In the genomic region with DNA sequence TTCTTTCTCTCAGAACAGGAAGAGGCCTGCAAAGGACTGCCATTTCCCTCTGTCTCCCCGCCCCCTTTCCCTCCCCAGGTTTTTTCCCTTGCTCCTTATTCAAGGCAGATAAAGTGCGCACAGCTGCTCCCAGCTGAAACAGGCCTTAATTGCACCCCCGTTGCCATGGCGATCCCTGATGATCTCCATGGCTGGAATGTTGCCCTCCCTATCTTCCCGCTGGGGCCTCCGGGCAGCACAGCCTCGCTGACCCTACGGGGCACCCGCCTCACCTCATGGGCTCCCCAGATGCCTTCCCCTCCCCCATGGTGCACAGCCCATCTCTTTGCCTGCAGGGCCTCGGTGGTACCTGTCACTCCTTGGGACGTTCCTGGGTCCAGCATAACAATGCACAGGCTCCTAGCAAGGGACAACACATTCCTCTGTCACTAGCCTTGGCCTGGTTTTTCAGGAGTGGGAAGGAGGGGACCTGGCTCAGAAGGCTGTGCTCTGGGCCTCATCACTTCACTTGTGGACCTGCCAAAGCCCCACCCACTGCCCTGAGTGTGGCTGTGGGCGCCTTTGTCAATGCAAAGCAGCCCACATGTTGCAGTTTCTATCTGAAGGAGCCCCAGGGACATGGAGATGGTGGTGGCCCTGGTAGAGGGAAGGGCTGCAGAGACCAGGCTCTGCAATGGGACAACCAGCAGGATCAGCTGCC, we compare ENCODE assay signal across 12 cellular contexts.
DNase-seq lines count a peak whose midpoint lies in the region; ATAC-seq and TF ChIP-seq lines count a peak whose summit lies in the region.
"Had no signal": no experiment of that assay in that cellular context is flagged by ENCODE, and none has a peak within 500 bp of the region (broad histone marks: within the 10 kb centered on the region; RNA-seq: fewer than 3 reads in every experiment).

No MANE protein-coding gene starts in this region.

- H3K4me2 ChIP-seq in H9 (ENCODE audit: insufficient read depth, insufficient read length, low read length) = peak overlapping the region; percentile 3

- H2BK20ac ChIP-seq in H9 (ENCODE audit: low read depth, low read length, poor library complexity, severe bottlenecking) = no peak overlapping the region

- H3K27ac ChIP-seq in H9 (ENCODE audit: insufficient read length, low read depth, low read length) = no peak overlapping the region
- H3K27ac ChIP-seq in colonic mucosa = no peak overlapping the region
- H3K27ac ChIP-seq: foreskin keratinocyte had no signal

- DNase-seq in H9 (peak; percentile 78), NCI-H2081 (lab: John Stamatoyannopoulos, UW) (peak; percentile 77 to 91), colonic mucosa (peak; percentile 25), neural crest cell (ENCODE audit: low read depth, low spot score) (peak; percentile 42), NCI-H128 (lab: John Stamatoyannopoulos, UW; ENCODE audit: unreplicated experiment) (no peak), globus pallidus (ENCODE audit: low spot score) (no peak), G401 (ENCODE audit: low spot score) (no peak)
- DNase-seq: foreskin keratinocyte; NK-92 treated with Interleukin-12 subunit alpha and Interleukin-12 subunit beta, amount 100 ng/mL, for 24 hours; stimulated activated CD4-positive, alpha-beta T cell treated with anti-CD3 and anti-CD28 coated beads, Interleukin-2, amount 100 ng/mL, for 48 hours; T1000 had no signal

- no peak overlapping the region for H2BK5ac ChIP-seq in H9 (ENCODE audit: insufficient read length, low read length)

- H2AK5ac ChIP-seq in H9 (ENCODE audit: insufficient read length, low read length) = no peak overlapping the region

- H2BK120ac ChIP-seq in H9 (ENCODE audit: low read depth, low read length, poor library complexity, severe bottlenecking) = no peak overlapping the region

- no peak for TF ChIP-seq POLR2A in GM18505 (IDR thresholded peaks at IDR 0.05; ENCODE audit: borderline replicate concordance, extremely low read depth, insufficient read depth, insufficient read length)

- H3K27me3 Mint-ChIP-seq in H9 (ENCODE audit: low read depth) (peaks cover 10% of the 10 kb centered on the region), neural crest cell (ENCODE audit: low read depth) (no peaks in the 10 kb centered on the region)

- H3K23me2 ChIP-seq in H9 (ENCODE audit: insufficient read length, low read depth, low read length, poor library complexity, severe bottlenecking) = no peaks in the 10 kb centered on the region

- no peak overlapping the region for H4K5ac ChIP-seq in H9 (ENCODE audit: insufficient read length, low read depth, low read length)

- no peak overlapping the region for H3K23ac ChIP-seq in H9 (ENCODE audit: insufficient read length, low read depth, low read length)

- H3K79me2 ChIP-seq in H9 (ENCODE audit: insufficient read depth, low read length) = no peaks in the 10 kb centered on the region

- no peak overlapping the region for H4K91ac ChIP-seq in H9 (ENCODE audit: insufficient read length, low read depth, low read length)

- no peaks in the 10 kb centered on the region for H4K20me1 ChIP-seq in H9 (ENCODE audit: control insufficient read depth, insufficient read depth, insufficient read length)

- H3K4me3 Mint-ChIP-seq in H9 (peak overlapping the region in 1 of 2 experiments; percentile 1; a peak in 1 of 5 replicates), neural crest cell (peak overlapping the region; percentile 61)

- no peak for TF ChIP-seq CTCF in H9 (conservative IDR thresholded peaks at IDR 0.05)
- TF ChIP-seq CTCF in colonic mucosa (IDR thresholded peaks at IDR 0.05) = no peak
- TF ChIP-seq CTCF in neural crest cell (conservative IDR thresholded peaks at IDR 0.05) = no peak

- H3K56ac ChIP-seq in H9 (ENCODE audit: insufficient read length, low read depth, low read length) = no peak overlapping the region

- WGBS in H9 (ENCODE audit: extremely low coverage, insufficient read length, low lambda C conversion rate) = no CpG with 5 or more reads among the region's 12 CpGs

- no peak overlapping the region for H3K4me3 ChIP-seq in colonic mucosa

- no peak overlapping the region for H3K9ac ChIP-seq in H9 (ENCODE audit: extremely low read depth, insufficient read length, low read length)
- no peak overlapping the region for H3K9ac ChIP-seq in colonic mucosa (ENCODE audit: low read depth in 2 of 2, low read length in 2 of 2)

- in situ Hi-C loops in G401 (cut with HindIII; ENCODE audit: low sequenced_read_pairs) = no loop called here

- H3K4ac ChIP-seq in H9 (ENCODE audit: low read depth, low read length) = no peak overlapping the region

- H3K27ac Mint-ChIP-seq in H9 (peak overlapping the region in 2 of 3 experiments; percentile 89 to 96; a peak in 6 of 7 replicates), neural crest cell (ENCODE audit: unreplicated experiment) (peak overlapping the region; percentile 96)

- no peak for ATAC-seq in GM18505 (IDR thresholded peaks at IDR 0.05; ENCODE audit: unreplicated experiment)
- ATAC-seq: foreskin keratinocyte had no signal

- no peak overlapping the region for H2AFZ ChIP-seq in H9 (ENCODE audit: low read length)

- no peak overlapping the region for H2BK12ac ChIP-seq in H9 (ENCODE audit: insufficient read length, low read depth, low read length)

- peak overlapping the region; percentile 27; the same call in 1 of the 2 replicates for H3K14ac ChIP-seq in H9 (ENCODE audit: insufficient read depth, low read length)

- no peaks in the 10 kb centered on the region for H3K79me1 ChIP-seq in H9 (ENCODE audit: insufficient read depth, low read depth, low read length, poor library complexity, severe bottlenecking)

- no peak overlapping the region for H2BK15ac ChIP-seq in H9 (ENCODE audit: low read depth, low read length)

- H3T11ph ChIP-seq in H9 (ENCODE audit: low read length) = no peak overlapping the region

- H3K36me3 ChIP-seq in colonic mucosa = no peaks in the 10 kb centered on the region

- H3K27me3 ChIP-seq in H9 (ENCODE audit: insufficient read depth, low read length) = no peaks in the 10 kb centered on the region
- no peaks in the 10 kb centered on the region for H3K27me3 ChIP-seq in colonic mucosa
- H3K27me3 ChIP-seq: foreskin keratinocyte had no signal

- H3K9me3 Mint-ChIP-seq in H9 (peaks cover 0 to 3% of the 10 kb centered on the region in 2 experiments; a peak in 3 of 5 replicates), neural crest cell (no peaks in the 10 kb centered on the region)

- intact Hi-C loops in colonic mucosa (cut with DNase I) = no loop called here

- H3K9me3 ChIP-seq in H9 (ENCODE audit: control insufficient read depth, low read depth, low read length) (no peaks in the 10 kb centered on the region), colonic mucosa (no peaks in the 10 kb centered on the region)

- H3K4me1 ChIP-seq in H9 (ENCODE audit: insufficient read depth, low read length) = peaks cover 5% of the 10 kb centered on the region; the same call in 1 of the 2 replicates
- H3K4me1 ChIP-seq in colonic mucosa = no peaks in the 10 kb centered on the region
- H3K4me1 ChIP-seq: foreskin keratinocyte had no signal

- H3K18ac ChIP-seq in H9 (ENCODE audit: insufficient read length, low read depth, low read length) = peak overlapping the region; percentile 22

- H3K36me3 Mint-ChIP-seq in H9 (ENCODE audit: insufficient read depth in 1 of 3, low read depth in 3 of 3) (no peaks in the 10 kb centered on the region), neural crest cell (ENCODE audit: low read depth) (no peaks in the 10 kb centered on the region)

- H4K8ac ChIP-seq in H9 (replicated peaks; ENCODE audit: insufficient read length, low read depth, low read length) = no peak overlapping the region

- H3K4me1 Mint-ChIP-seq in H9 (peaks cover 26 to 52% of the 10 kb centered on the region in 2 experiments), neural crest cell (peaks cover 48% of the 10 kb centered on the region)

Comparison
In these comparisons a context has a peak if more than half of its experiments do, and no peak if none do; other contexts are left out.
1. DNase-seq: peak in H9 (single experiment), NCI-H2081 (2 of 2), colonic mucosa (single experiment) and neural crest cell (single experiment); none in NCI-H128 (single experiment), globus pallidus (single experiment) and G401 (single experiment).